12 cellular contexts compared by ENCODE assay signal in the genomic region with DNA sequence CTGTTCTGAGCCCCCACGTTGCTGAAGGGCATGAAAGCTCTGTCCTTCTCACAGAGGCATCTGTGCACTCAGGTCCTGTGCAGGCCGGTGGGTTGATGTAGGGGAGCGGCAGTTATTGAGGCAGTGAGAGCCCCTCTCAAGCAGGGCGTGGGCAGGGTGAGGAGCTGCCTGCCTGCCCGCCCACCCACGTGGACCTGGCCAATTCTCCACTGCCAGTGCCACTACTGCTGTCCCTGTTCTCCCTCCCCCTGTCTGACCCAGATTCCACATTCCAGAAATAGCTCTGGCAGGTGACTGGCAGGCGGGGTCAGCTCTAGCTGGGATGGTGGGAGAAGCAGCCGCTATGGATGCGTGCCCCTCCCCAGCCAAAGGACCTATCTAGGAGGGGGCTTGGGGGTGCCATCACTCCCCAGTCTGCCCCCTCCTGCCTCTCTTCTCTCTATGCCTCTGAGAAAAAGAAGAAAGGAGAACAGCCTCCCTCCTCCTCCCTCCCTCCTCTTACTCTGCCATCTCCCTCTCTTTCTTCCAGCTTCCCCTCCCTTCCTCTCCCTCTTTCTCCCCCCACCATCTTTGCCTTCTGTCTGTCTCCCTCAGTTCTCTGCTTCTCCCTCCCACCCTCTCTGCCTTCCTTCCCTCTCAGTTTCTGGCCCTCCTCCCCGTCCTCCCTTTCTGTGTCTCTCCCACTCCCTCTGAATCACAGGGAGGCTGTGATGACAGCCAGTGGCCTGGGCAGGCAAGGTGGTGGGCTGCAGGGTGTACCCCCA.
DNase-seq lines count a peak whose midpoint lies in the region; ATAC-seq, FAIRE-seq and TF ChIP-seq lines count a peak whose summit lies in the region.
"Had no signal": no experiment of that assay in that cellular context is flagged by ENCODE, and none has a peak within 500 bp of the region (broad histone marks: within the 10 kb centered on the region; RNA-seq: fewer than 3 reads in every experiment).

No MANE protein-coding gene starts in this region.

- H3K9me3 Mint-ChIP-seq in nephron, result no peaks in the 10 kb centered on the region
- H3K9me3 Mint-ChIP-seq: naive thymus-derived CD8-positive, alpha-beta T cell had no signal

- H3K4me1 Mint-ChIP-seq in nephron, result peaks cover 20% of the 10 kb centered on the region

- no peak for TF ChIP-seq EP300 in gastroesophageal sphincter (IDR thresholded peaks at IDR 0.05)

- peak; percentile 86 for FAIRE-seq in urothelium cell line (lab: Jason Lieb, UNC)

- no peaks in the 10 kb centered on the region for H3K9me3 ChIP-seq in gastroesophageal sphincter
- H3K9me3 ChIP-seq in effector memory CD4-positive, alpha-beta T cell (ENCODE audit: control insufficient read depth, low read length), result no peaks in the 10 kb centered on the region
- H3K9me3 ChIP-seq: MG63 had no signal

- 3% methylated on average over 4 of the region's 10 CpGs; no CpG with 5 or more reads in 1 of the 2 donors for WGBS in gastroesophageal sphincter (ENCODE audit: low coverage in 1 of 2), 2 donors

- H3K27ac Mint-ChIP-seq in nephron, result peak overlapping the region; percentile 23 to 86 (median 72)

- peak; percentile 81 for ATAC-seq in gastroesophageal sphincter
- ATAC-seq in HG03442 (IDR thresholded peaks at IDR 0.05; ENCODE audit: unreplicated experiment), result no peak
- ATAC-seq: foreskin keratinocyte; naive thymus-derived CD8-positive, alpha-beta T cell had no signal

- TF ChIP-seq POLR2A in gastroesophageal sphincter (IDR thresholded peaks at IDR 0.05), result no peak

- TF ChIP-seq CTCF in gastroesophageal sphincter (IDR thresholded peaks at IDR 0.05), result no peak
- no peak for TF ChIP-seq CTCF in nephron (IDR thresholded peaks at IDR 0.05; ENCODE audit: unreplicated experiment in 3 of 3)

- no peaks in the 10 kb centered on the region for H3K36me3 ChIP-seq in gastroesophageal sphincter
- no peaks in the 10 kb centered on the region for H3K36me3 ChIP-seq in effector memory CD4-positive, alpha-beta T cell (ENCODE audit: control insufficient read depth, insufficient read depth, low read length)
- H3K36me3 ChIP-seq: MG63 had no signal

- peak overlapping the region in 3 of 4 donors; percentile 50 to 74 (median 67) for H3K27ac ChIP-seq in gastroesophageal sphincter
- no peak overlapping the region for H3K27ac ChIP-seq in effector memory CD4-positive, alpha-beta T cell (ENCODE audit: insufficient read depth, low read length, poor library complexity, severe bottlenecking)
- H3K27ac ChIP-seq: foreskin keratinocyte had no signal

- peaks cover 0 to 19% (median 11%) of the 10 kb centered on the region in 3 donors for H3K4me1 ChIP-seq in gastroesophageal sphincter
- no peaks in the 10 kb centered on the region for H3K4me1 ChIP-seq in effector memory CD4-positive, alpha-beta T cell (ENCODE audit: control insufficient read depth, insufficient read depth, low read length, poor library complexity, severe bottlenecking)
- H3K4me1 ChIP-seq: foreskin keratinocyte had no signal

- DNase-seq in NCI-H2171 treated with DMSO at 0.1 percent for 48 hours (lab: John Stamatoyannopoulos, UW), result peak; percentile 46
- no peak for DNase-seq in NCI-H2171 (lab: John Stamatoyannopoulos, UW)
- peak; percentile 82 for DNase-seq in urothelium cell line (ENCODE audit: low spot score)
- no peak for DNase-seq in effector memory CD4-positive, alpha-beta T cell
- no peak for DNase-seq in activated gamma-delta T cell treated with Interleukin-2 at 50 U/mL for 16 hours
- DNase-seq: activated CD4-positive, alpha-beta T cell treated with anti-CD3 and anti-CD28 coated beads, Interleukin-2, amount 50 U/mL, for 4 hours; foreskin keratinocyte; MG63; naive thymus-derived CD8-positive, alpha-beta T cell had no signal

- peak overlapping the region in 2 of 3 experiments; percentile 19 to 44 for H3K4me3 Mint-ChIP-seq in nephron
- H3K4me3 Mint-ChIP-seq: naive thymus-derived CD8-positive, alpha-beta T cell had no signal

- no peaks in the 10 kb centered on the region for H3K27me3 Mint-ChIP-seq in nephron (ENCODE audit: low read depth)
- H3K27me3 Mint-ChIP-seq: naive thymus-derived CD8-positive, alpha-beta T cell had no signal

- H3K36me3 Mint-ChIP-seq in nephron (ENCODE audit: low read depth), result no peaks in the 10 kb centered on the region
- H3K36me3 Mint-ChIP-seq: naive thymus-derived CD8-positive, alpha-beta T cell had no signal

- H3K27me3 ChIP-seq in gastroesophageal sphincter, result no peaks in the 10 kb centered on the region
- no peaks in the 10 kb centered on the region for H3K27me3 ChIP-seq in effector memory CD4-positive, alpha-beta T cell (replicated peaks; ENCODE audit: control insufficient read depth, insufficient read depth, low read length, poor library complexity, severe bottlenecking)
- H3K27me3 ChIP-seq: MG63 had no signal

- peak overlapping the region in 1 of 2 donors; percentile 4 for H3K4me3 ChIP-seq in gastroesophageal sphincter
- no peak overlapping the region for H3K4me3 ChIP-seq in effector memory CD4-positive, alpha-beta T cell (ENCODE audit: insufficient read depth, low read depth, low read length, poor library complexity, severe bottlenecking)
- H3K4me3 ChIP-seq: MG63 had no signal

Comparison
In these comparisons a context has a peak if more than half of its experiments do, and no peak if none do; other contexts are left out.
1. DNase-seq: peak in NCI-H2171 treated with DMSO at 0.1 percent for 48 hours (single experiment) and urothelium cell line (single experiment); none in NCI-H2171 (single experiment), effector memory CD4-positive, alpha-beta T cell (0 of 3) and activated gamma-delta T cell treated with Interleukin-2 at 50 U/mL for 16 hours (single experiment).